In the genomic region with DNA sequence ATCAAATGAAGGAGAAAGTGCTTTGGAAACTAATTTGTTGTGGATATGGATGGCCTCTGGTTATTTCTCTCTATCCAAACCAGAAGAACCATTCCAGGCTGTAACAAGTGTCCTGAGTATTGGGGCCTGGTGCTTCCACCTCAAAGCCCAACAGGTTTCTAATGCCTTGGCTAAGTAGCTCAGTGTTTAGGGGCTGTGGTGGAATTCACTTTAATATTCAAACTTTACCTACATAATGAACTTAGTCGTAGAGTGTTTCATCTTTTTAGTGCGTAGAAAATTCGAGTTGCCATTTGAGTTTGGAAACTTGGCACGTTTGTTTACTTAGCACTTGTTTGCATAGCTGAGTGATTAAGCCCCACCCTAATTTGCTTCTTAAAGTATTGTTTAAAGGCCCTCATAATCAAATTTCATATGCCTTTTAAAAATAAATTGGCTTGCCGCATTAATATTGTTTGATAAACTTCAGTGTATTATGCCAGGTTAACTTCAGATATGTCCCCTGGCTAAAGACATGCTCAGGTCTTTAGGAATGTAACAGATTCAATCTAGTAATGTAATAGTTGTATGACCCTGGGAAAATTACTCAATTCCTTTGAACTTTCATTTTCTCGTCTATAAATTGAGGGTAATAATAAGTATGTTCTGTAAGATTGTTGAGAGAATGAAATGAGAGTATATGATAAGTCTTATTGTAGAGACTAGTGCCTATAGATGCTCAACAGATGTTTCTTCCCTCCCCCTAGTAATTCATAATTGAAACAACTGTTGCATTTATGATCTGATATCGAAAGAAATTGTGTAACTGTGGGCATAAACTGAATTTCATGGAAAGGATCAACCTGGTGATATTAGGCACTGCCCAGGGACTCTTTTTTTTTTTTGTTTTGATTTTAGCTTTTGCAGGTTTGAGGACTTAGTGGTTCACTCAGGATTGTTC, we compare ENCODE assay signal across 9 cellular contexts. TPM values are rescaled to one million over a fixed set of nuclear protein-coding genes. Genes with fewer than 3 reads are reported as not detected.
DNase-seq lines count a peak whose midpoint lies in the region; ATAC-seq, FAIRE-seq and TF ChIP-seq lines count a peak whose summit lies in the region.
"Had no signal": no experiment of that assay in that cellular context is flagged by ENCODE, and none has a peak within 500 bp of the region (broad histone marks: within the 10 kb centered on the region; RNA-seq: fewer than 3 reads in every experiment).

No MANE protein-coding gene starts in this region.

- intact Hi-C loops in tibial artery (cut with DNase I; ENCODE audit: low total_unique reads): no loop called here

- H3K27ac ChIP-seq in astrocyte (ENCODE audit: low read depth, low read length) (no peak overlapping the region), liver (ENCODE audit: low read depth in 1 of 2, low read length in 2 of 2) (peak overlapping the region; percentile 64 to 88), tibial artery (peak overlapping the region; percentile 94 to 96)
- H3K27ac ChIP-seq: foreskin keratinocyte had no signal

- CTCF ChIA-PET in activated CD8-positive, alpha-beta memory T cell treated with anti-CD3 and anti-CD28 coated beads, Interleukin-2, amount 10 ng/mL, durations not matched to agents 7 days and 5 days (lab: Charles Lee): no interaction called here

- no peaks in the 10 kb centered on the region for H3K9me3 ChIP-seq in astrocyte (ENCODE audit: insufficient read depth, low read depth, low read length)
- no peaks in the 10 kb centered on the region for H3K9me3 ChIP-seq in liver (ENCODE audit: control insufficient read depth in 4 of 4, low read length in 3 of 4)
- no peaks in the 10 kb centered on the region for H3K9me3 ChIP-seq in tibial artery

- peak overlapping the region; percentile 81 for H2AFZ ChIP-seq in astrocyte (ENCODE audit: low read depth, low read length)

- WGBS in liver: 26% methylated on average over 7 of the region's 7 CpGs

- peaks cover 3% of the 10 kb centered on the region for H3K36me3 Mint-ChIP-seq in activated CD8-positive, alpha-beta memory T cell treated with anti-CD3 and anti-CD28 coated beads, Interleukin-2, amount 10 ng/mL, durations not matched to agents 7 days and 5 days
- H3K36me3 Mint-ChIP-seq in astrocyte (ENCODE audit: low read depth, unreplicated experiment): peaks cover 2% of the 10 kb centered on the region

- peaks cover 21% of the 10 kb centered on the region for H3K79me2 ChIP-seq in astrocyte (ENCODE audit: insufficient read depth, low read length)

- H3K36me3 ChIP-seq in astrocyte (ENCODE audit: insufficient read depth, low read length) (no peaks in the 10 kb centered on the region), liver (ENCODE audit: control insufficient read depth in 4 of 4, insufficient read depth in 3 of 4, low read depth in 1 of 4, low read length in 3 of 4) (no peaks in the 10 kb centered on the region), tibial artery (no peaks in the 10 kb centered on the region)

- TF ChIP-seq CTCF in astrocyte (IDR thresholded peaks at IDR 0.05; ENCODE audit: insufficient read depth, low read depth, low read length) (no peak), liver (IDR thresholded peaks at IDR 0.05; ENCODE audit: low read depth, low read length, missing input control) (no peak), tibial artery (IDR thresholded peaks at IDR 0.05) (no peak)

- H3K4me1 Mint-ChIP-seq in activated CD8-positive, alpha-beta memory T cell treated with anti-CD3 and anti-CD28 coated beads, Interleukin-2, amount 10 ng/mL, durations not matched to agents 7 days and 5 days: peaks cover 40% of the 10 kb centered on the region
- H3K4me1 Mint-ChIP-seq in astrocyte (ENCODE audit: low read depth, unreplicated experiment): peaks cover 24% of the 10 kb centered on the region

- no peak for FAIRE-seq in astrocyte (lab: Jason Lieb, UNC)

- no peaks in the 10 kb centered on the region for H3K27me3 ChIP-seq in astrocyte (ENCODE audit: insufficient read depth, low read length)
- H3K27me3 ChIP-seq in liver (ENCODE audit: control insufficient read depth in 4 of 4, insufficient read depth in 4 of 4, low read length in 3 of 4): no peaks in the 10 kb centered on the region
- no peaks in the 10 kb centered on the region for H3K27me3 ChIP-seq in tibial artery
- H3K27me3 ChIP-seq: foreskin keratinocyte had no signal

- H3K9ac ChIP-seq in astrocyte (ENCODE audit: low read length): peak overlapping the region; percentile 88
- peak overlapping the region; percentile 56 to 91 for H3K9ac ChIP-seq in liver (ENCODE audit: low read depth in 1 of 2, low read length in 2 of 2)

- H3K4me1 ChIP-seq in astrocyte (ENCODE audit: insufficient read depth, low read length) (peaks cover 7% of the 10 kb centered on the region), liver (ENCODE audit: control insufficient read depth in 4 of 4, insufficient read depth in 4 of 4, low read length in 3 of 4) (peaks cover 6 to 19% (median 16%) of the 10 kb centered on the region in 4 donors), tibial artery (peaks cover 0 to 29% (median 14%) of the 10 kb centered on the region in 4 donors)

- no peak for ATAC-seq in activated CD8-positive, alpha-beta memory T cell treated with anti-CD3 and anti-CD28 coated beads, Interleukin-2, amount 10 ng/mL, durations not matched to agents 7 days and 5 days

- no peak for TF ChIP-seq RAD21 in liver (IDR thresholded peaks at IDR 0.05)

- no peak for DNase-seq in activated CD8-positive, alpha-beta memory T cell treated with anti-CD3 and anti-CD28 coated beads, Interleukin-2, amount 10 ng/mL, durations not matched to agents 7 days and 5 days
- DNase-seq in activated CD8-positive, alpha-beta memory T cell treated with anti-CD3 and anti-CD28 coated beads for 24 hours: no peak
- no peak for DNase-seq in astrocyte (ENCODE audit: low read depth)
- DNase-seq in tibial artery: no peak
- DNase-seq in iPS-NIHi11 (ENCODE audit: low spot score): no peak
- no peak for DNase-seq in HPDE6-E6E7 (ENCODE audit: extremely low spot score)
- DNase-seq in NAMALWA (ENCODE audit: low spot score): no peak

- H3K4me2 ChIP-seq in astrocyte (ENCODE audit: low read length): peak overlapping the region; percentile 92

- H3K4me3 ChIP-seq in astrocyte (ENCODE audit: insufficient read depth, low read depth, low read length): peak overlapping the region; percentile 80
- peak overlapping the region; percentile 72 to 99 (median 77) for H3K4me3 ChIP-seq in liver (ENCODE audit: low read depth in 1 of 3, low read length in 3 of 3)
- peak overlapping the region; percentile 89 to 93 for H3K4me3 ChIP-seq in tibial artery

- peaks cover 11% of the 10 kb centered on the region for H4K20me1 ChIP-seq in astrocyte (ENCODE audit: insufficient read depth, low read length)

- peak overlapping the region; percentile 86 for H3K27ac Mint-ChIP-seq in activated CD8-positive, alpha-beta memory T cell treated with anti-CD3 and anti-CD28 coated beads, Interleukin-2, amount 10 ng/mL, durations not matched to agents 7 days and 5 days
- peak overlapping the region; percentile 63 for H3K27ac Mint-ChIP-seq in astrocyte (ENCODE audit: unreplicated experiment)

- H3K9me3 Mint-ChIP-seq in activated CD8-positive, alpha-beta memory T cell treated with anti-CD3 and anti-CD28 coated beads, Interleukin-2, amount 10 ng/mL, durations not matched to agents 7 days and 5 days (ENCODE audit: low read depth): no peaks in the 10 kb centered on the region
- H3K9me3 Mint-ChIP-seq in astrocyte (ENCODE audit: unreplicated experiment): no peaks in the 10 kb centered on the region

- peak overlapping the region; percentile 79 for H3K4me3 Mint-ChIP-seq in activated CD8-positive, alpha-beta memory T cell treated with anti-CD3 and anti-CD28 coated beads, Interleukin-2, amount 10 ng/mL, durations not matched to agents 7 days and 5 days
- peak overlapping the region; percentile 89 for H3K4me3 Mint-ChIP-seq in astrocyte (ENCODE audit: unreplicated experiment)

- no peaks in the 10 kb centered on the region for H3K27me3 Mint-ChIP-seq in activated CD8-positive, alpha-beta memory T cell treated with anti-CD3 and anti-CD28 coated beads, Interleukin-2, amount 10 ng/mL, durations not matched to agents 7 days and 5 days
- no peaks in the 10 kb centered on the region for H3K27me3 Mint-ChIP-seq in astrocyte (ENCODE audit: low read depth, unreplicated experiment)

TF ChIP-seq in liver, 16 proteins besides CTCF, POLR2A, EP300 and RAD21 (continues in another document):
- TF ChIP-seq NR2F2 (IDR thresholded peaks at IDR 0.05) (no peak), EGR1 (IDR thresholded peaks at IDR 0.05; ENCODE audit: low read depth in 2 of 2) (no peak), HNF4A (conservative IDR thresholded peaks at IDR 0.05) (no peak), FOXA1 (IDR thresholded peaks at IDR 0.05) (peak; percentile 29)
- TF ChIP-seq, protein P1, sequence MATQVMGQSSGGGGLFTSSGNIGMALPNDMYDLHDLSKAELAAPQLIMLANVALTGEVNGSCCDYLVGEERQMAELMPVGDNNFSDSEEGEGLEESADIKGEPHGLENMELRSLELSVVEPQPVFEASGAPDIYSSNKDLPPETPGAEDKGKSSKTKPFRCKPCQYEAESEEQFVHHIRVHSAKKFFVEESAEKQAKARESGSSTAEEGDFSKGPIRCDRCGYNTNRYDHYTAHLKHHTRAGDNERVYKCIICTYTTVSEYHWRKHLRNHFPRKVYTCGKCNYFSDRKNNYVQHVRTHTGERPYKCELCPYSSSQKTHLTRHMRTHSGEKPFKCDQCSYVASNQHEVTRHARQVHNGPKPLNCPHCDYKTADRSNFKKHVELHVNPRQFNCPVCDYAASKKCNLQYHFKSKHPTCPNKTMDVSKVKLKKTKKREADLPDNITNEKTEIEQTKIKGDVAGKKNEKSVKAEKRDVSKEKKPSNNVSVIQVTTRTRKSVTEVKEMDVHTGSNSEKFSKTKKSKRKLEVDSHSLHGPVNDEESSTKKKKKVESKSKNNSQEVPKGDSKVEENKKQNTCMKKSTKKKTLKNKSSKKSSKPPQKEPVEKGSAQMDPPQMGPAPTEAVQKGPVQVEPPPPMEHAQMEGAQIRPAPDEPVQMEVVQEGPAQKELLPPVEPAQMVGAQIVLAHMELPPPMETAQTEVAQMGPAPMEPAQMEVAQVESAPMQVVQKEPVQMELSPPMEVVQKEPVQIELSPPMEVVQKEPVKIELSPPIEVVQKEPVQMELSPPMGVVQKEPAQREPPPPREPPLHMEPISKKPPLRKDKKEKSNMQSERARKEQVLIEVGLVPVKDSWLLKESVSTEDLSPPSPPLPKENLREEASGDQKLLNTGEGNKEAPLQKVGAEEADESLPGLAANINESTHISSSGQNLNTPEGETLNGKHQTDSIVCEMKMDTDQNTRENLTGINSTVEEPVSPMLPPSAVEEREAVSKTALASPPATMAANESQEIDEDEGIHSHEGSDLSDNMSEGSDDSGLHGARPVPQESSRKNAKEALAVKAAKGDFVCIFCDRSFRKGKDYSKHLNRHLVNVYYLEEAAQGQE (IDR thresholded peaks at IDR 0.05): no peak

RNA-seq across cellular contexts. Expression of a gene that starts 1.6 kb away (rescaled TPM):
- 10 to 100 TPM; 12.1 to 16.1 TPM for total RNA-seq in activated CD8-positive, alpha-beta memory T cell treated with anti-CD3 and anti-CD28 coated beads, Interleukin-2, amount 10 ng/mL, durations not matched to agents 7 days and 5 days
- total RNA-seq in astrocyte (9.8 and 10.0 TPM in 2 replicates), liver (10 to 100 TPM; 11.1 to 14.9 TPM)
- polyA plus RNA-seq in liver: 1 to 10 TPM; 1.7 to 3.5 TPM

RNA-seq across cellular contexts. Expression of a gene that starts 39.6 kb away (rescaled TPM):
- 100 to 1,000 TPM in 1 of 2 experiments, 10 to 100 TPM in 1; 99.8 to 102 TPM for total RNA-seq in activated CD8-positive, alpha-beta memory T cell treated with anti-CD3 and anti-CD28 coated beads, Interleukin-2, amount 10 ng/mL, durations not matched to agents 7 days and 5 days
- total RNA-seq in astrocyte (4.3 and 5.3 TPM in 2 replicates), liver (10 to 100 TPM in 1 of 2 donors, under 1 TPM in 1; 0.08 to 18.9 TPM)
- under 1 TPM; 0.15 to 0.50 TPM for polyA plus RNA-seq in liver

Comparison
In these comparisons a context has a peak if more than half of its experiments do, and no peak if none do; other contexts are left out.
1. RNA of a gene that starts 39.6 kb away (total RNA-seq): 99.8 to 102 TPM in activated CD8-positive, alpha-beta memory T cell treated with anti-CD3 and anti-CD28 coated beads, Interleukin-2, amount 10 ng/mL, durations not matched to agents 7 days and 5 days; 0.08 to 18.9 TPM in liver and 4.3 to 5.3 TPM in astrocyte; every median in the first group is over 4 times any median in the second.
2. Peak in every context shown above with its lines, with median percentiles within 50 percentile points of each other: H3K4me3 ChIP-seq.